In the genomic region with DNA sequence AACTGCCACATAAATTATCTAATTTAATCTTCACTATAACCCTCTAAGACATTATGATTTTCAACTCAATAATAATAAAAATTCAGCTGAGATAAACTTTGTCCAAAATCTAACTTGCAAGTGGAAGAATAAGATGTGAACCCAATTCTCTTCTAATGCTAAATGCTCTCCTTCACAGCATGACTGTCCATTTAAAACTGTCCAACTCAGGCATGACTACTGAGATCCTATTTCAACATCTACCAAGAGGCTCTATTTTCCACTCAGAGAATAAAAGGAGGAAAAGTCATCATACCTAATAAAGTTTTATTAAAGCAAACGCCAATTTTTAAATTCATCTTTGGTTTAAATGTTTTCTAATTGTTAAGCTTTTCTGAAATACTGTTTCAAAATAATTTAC, we compare ENCODE assay signal across 16 cellular contexts.
"Had no signal": no experiment of that assay in that cellular context is flagged by ENCODE, and none has a peak within 500 bp of the region (broad histone marks: within the 10 kb centered on the region; RNA-seq: fewer than 3 reads in every experiment).

No MANE protein-coding gene starts in this region.

- H3K4me3 Mint-ChIP-seq: activated CD4-positive, alpha-beta memory T cell treated with anti-CD3 and anti-CD28 coated beads, Interleukin-2, amount 10 ng/mL, durations not matched to agents 7 days and 5 days; activated CD4-positive, alpha-beta T cell treated with anti-CD3 and anti-CD28 coated beads for 36 hours; activated naive CD8-positive, alpha-beta T cell; natural killer cell; T-cell had no signal

- H3K27me3 Mint-ChIP-seq: activated CD4-positive, alpha-beta memory T cell treated with anti-CD3 and anti-CD28 coated beads, Interleukin-2, amount 10 ng/mL, durations not matched to agents 7 days and 5 days; activated CD4-positive, alpha-beta T cell treated with anti-CD3 and anti-CD28 coated beads for 36 hours; activated naive CD8-positive, alpha-beta T cell; T-cell had no signal

- H3K36me3 Mint-ChIP-seq: natural killer cell had no signal

- H3K4me1 ChIP-seq: upper lobe of right lung had no signal

- DNase-seq: activated CD4-positive, alpha-beta memory T cell treated with anti-CD3 and anti-CD28 coated beads, Interleukin-2, amount 10 ng/mL, durations not matched to agents 7 days and 5 days; activated CD4-positive, alpha-beta T cell treated with anti-CD3 and anti-CD28 coated beads for 36 hours; activated gamma-delta T cell; activated T-cell treated with anti-CD3 and anti-CD28 coated beads, Interleukin-2, amount 50 U/mL, for 48 hours; aorta; hippocampal formation; left colon; mucosa of descending colon; natural killer cell; stimulated activated CD4-positive, alpha-beta T cell treated with anti-CD3 and anti-CD28 coated beads, Interleukin-4, amount 100 ng/mL, for 1 hour; stimulated activated CD8-positive, alpha-beta memory T cell treated with anti-CD3 and anti-CD28 coated beads, Interleukin-4, amount 100 ng/mL, for 48 hours; stimulated activated naive CD8-positive, alpha-beta T cell treated with anti-CD3 and anti-CD28 coated beads, Interleukin-15, Interleukin-2, amounts not matched to agents 100 U/mL and 50 U/mL, for 24 hours; T-cell; upper lobe of right lung; WERI-Rb-1 had no signal

- H3K36me3 ChIP-seq: upper lobe of right lung, WERI-Rb-1 had no signal

- H3K9me3 Mint-ChIP-seq: activated CD4-positive, alpha-beta memory T cell treated with anti-CD3 and anti-CD28 coated beads, Interleukin-2, amount 10 ng/mL, durations not matched to agents 7 days and 5 days; natural killer cell; T-cell had no signal

- H3K9me3 ChIP-seq: mucosa of descending colon, upper lobe of right lung had no signal

- H3K27me3 ChIP-seq: upper lobe of right lung had no signal

- H3K27ac Mint-ChIP-seq: activated CD4-positive, alpha-beta memory T cell treated with anti-CD3 and anti-CD28 coated beads, Interleukin-2, amount 10 ng/mL, durations not matched to agents 7 days and 5 days; activated CD4-positive, alpha-beta T cell treated with anti-CD3 and anti-CD28 coated beads for 36 hours; activated naive CD8-positive, alpha-beta T cell; natural killer cell; T-cell had no signal

- H3K27ac ChIP-seq: upper lobe of right lung, WERI-Rb-1 had no signal

- H3K4me3 ChIP-seq: mucosa of descending colon, upper lobe of right lung had no signal
